1 cellular context compared by ENCODE assay signal in genomic region chr17:36463916-36464764, GRCh38.
TF ChIP-seq lines count a peak whose summit lies in the region.

No MANE protein-coding gene starts in this region.

TF ChIP-seq in HepG2, 621 proteins besides CTCF, POLR2A, EP300 and RAD21 (continued from another document and continues in another):
- TF ChIP-seq, protein P1, sequence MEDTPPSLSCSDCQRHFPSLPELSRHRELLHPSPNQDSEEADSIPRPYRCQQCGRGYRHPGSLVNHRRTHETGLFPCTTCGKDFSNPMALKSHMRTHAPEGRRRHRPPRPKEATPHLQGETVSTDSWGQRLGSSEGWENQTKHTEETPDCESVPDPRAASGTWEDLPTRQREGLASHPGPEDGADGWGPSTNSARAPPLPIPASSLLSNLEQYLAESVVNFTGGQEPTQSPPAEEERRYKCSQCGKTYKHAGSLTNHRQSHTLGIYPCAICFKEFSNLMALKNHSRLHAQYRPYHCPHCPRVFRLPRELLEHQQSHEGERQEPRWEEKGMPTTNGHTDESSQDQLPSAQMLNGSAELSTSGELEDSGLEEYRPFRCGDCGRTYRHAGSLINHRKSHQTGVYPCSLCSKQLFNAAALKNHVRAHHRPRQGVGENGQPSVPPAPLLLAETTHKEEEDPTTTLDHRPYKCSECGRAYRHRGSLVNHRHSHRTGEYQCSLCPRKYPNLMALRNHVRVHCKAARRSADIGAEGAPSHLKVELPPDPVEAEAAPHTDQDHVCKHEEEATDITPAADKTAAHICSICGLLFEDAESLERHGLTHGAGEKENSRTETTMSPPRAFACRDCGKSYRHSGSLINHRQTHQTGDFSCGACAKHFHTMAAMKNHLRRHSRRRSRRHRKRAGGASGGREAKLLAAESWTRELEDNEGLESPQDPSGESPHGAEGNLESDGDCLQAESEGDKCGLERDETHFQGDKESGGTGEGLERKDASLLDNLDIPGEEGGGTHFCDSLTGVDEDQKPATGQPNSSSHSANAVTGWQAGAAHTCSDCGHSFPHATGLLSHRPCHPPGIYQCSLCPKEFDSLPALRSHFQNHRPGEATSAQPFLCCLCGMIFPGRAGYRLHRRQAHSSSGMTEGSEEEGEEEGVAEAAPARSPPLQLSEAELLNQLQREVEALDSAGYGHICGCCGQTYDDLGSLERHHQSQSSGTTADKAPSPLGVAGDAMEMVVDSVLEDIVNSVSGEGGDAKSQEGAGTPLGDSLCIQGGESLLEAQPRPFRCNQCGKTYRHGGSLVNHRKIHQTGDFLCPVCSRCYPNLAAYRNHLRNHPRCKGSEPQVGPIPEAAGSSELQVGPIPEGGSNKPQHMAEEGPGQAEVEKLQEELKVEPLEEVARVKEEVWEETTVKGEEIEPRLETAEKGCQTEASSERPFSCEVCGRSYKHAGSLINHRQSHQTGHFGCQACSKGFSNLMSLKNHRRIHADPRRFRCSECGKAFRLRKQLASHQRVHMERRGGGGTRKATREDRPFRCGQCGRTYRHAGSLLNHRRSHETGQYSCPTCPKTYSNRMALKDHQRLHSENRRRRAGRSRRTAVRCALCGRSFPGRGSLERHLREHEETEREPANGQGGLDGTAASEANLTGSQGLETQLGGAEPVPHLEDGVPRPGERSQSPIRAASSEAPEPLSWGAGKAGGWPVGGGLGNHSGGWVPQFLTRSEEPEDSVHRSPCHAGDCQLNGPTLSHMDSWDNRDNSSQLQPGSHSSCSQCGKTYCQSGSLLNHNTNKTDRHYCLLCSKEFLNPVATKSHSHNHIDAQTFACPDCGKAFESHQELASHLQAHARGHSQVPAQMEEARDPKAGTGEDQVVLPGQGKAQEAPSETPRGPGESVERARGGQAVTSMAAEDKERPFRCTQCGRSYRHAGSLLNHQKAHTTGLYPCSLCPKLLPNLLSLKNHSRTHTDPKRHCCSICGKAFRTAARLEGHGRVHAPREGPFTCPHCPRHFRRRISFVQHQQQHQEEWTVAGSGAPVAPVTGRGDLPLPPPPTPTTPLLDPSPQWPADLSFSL (CRISPR knock-in tag; IDR thresholded peaks at IDR 0.05), result no peak
- TF ChIP-seq REXO4 (CRISPR knock-in tag; IDR thresholded peaks at IDR 0.05; ENCODE audit: borderline replicate concordance), result no peak
- no peak for TF ChIP-seq ZNF180 (CRISPR knock-in tag; IDR thresholded peaks at IDR 0.05; ENCODE audit: borderline replicate concordance, low read depth)
- no peak for TF ChIP-seq ZNF782 (CRISPR knock-in tag; IDR thresholded peaks at IDR 0.05; ENCODE audit: borderline replicate concordance)
- TF ChIP-seq PRDM15 (CRISPR knock-in tag; IDR thresholded peaks at IDR 0.05), result 0 out of 2 replicates have a peak, but pooled peaks have one; percentile 37
- peak; percentile 55; the same call in 1 of the 2 replicates for TF ChIP-seq GABPB1 (CRISPR knock-in tag; IDR thresholded peaks at IDR 0.05)
- TF ChIP-seq, protein P2, sequence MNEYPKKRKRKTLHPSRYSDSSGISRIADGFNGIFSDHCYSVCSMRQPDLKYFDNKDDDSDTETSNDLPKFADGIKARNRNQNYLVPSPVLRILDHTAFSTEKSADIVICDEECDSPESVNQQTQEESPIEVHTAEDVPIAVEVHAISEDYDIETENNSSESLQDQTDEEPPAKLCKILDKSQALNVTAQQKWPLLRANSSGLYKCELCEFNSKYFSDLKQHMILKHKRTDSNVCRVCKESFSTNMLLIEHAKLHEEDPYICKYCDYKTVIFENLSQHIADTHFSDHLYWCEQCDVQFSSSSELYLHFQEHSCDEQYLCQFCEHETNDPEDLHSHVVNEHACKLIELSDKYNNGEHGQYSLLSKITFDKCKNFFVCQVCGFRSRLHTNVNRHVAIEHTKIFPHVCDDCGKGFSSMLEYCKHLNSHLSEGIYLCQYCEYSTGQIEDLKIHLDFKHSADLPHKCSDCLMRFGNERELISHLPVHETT (CRISPR knock-in tag; conservative IDR thresholded peaks at IDR 0.05), result no peak
- no peak for TF ChIP-seq PLRG1 (conservative IDR thresholded peaks at IDR 0.05)
- no peak for TF ChIP-seq TOE1 (CRISPR knock-in tag; IDR thresholded peaks at IDR 0.05)
- TF ChIP-seq, protein P3, sequence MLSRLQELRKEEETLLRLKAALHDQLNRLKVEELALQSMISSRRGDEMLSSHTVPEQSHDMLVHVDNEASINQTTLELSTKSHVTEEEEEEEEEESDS (CRISPR knock-in tag; IDR thresholded peaks at IDR 0.05; ENCODE audit: borderline replicate concordance), result no peak
- no peak for TF ChIP-seq ZNF446 (CRISPR knock-in tag; IDR thresholded peaks at IDR 0.05)
- 0 out of 2 replicates have a peak, but pooled peaks have one; percentile 19 for TF ChIP-seq ZNF263 (CRISPR knock-in tag; IDR thresholded peaks at IDR 0.05)
- TF ChIP-seq MED1 (CRISPR knock-in tag; IDR thresholded peaks at IDR 0.05), result 0 out of 2 replicates have a peak, but pooled peaks have one; percentile 22
- no peak for TF ChIP-seq ZMYM2 (CRISPR knock-in tag; IDR thresholded peaks at IDR 0.05)
- TF ChIP-seq ZFP90 (CRISPR knock-in tag; IDR thresholded peaks at IDR 0.05; ENCODE audit: borderline replicate concordance), result no peak
- no peak for TF ChIP-seq ZNF326 (CRISPR knock-in tag; IDR thresholded peaks at IDR 0.05; ENCODE audit: borderline replicate concordance)
- TF ChIP-seq ZNF589 (CRISPR knock-in tag; conservative IDR thresholded peaks at IDR 0.05), result peak; percentile 49; the same call in 1 of the 2 replicates
- TF ChIP-seq, protein P4, sequence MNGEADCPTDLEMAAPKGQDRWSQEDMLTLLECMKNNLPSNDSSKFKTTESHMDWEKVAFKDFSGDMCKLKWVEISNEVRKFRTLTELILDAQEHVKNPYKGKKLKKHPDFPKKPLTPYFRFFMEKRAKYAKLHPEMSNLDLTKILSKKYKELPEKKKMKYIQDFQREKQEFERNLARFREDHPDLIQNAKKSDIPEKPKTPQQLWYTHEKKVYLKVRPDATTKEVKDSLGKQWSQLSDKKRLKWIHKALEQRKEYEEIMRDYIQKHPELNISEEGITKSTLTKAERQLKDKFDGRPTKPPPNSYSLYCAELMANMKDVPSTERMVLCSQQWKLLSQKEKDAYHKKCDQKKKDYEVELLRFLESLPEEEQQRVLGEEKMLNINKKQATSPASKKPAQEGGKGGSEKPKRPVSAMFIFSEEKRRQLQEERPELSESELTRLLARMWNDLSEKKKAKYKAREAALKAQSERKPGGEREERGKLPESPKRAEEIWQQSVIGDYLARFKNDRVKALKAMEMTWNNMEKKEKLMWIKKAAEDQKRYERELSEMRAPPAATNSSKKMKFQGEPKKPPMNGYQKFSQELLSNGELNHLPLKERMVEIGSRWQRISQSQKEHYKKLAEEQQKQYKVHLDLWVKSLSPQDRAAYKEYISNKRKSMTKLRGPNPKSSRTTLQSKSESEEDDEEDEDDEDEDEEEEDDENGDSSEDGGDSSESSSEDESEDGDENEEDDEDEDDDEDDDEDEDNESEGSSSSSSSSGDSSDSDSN (CRISPR knock-in tag; IDR thresholded peaks at IDR 0.05), result no peak
- TF ChIP-seq PCBP1 (IDR thresholded peaks at IDR 0.05; ENCODE audit: borderline replicate concordance, low read depth, low read length), result no peak
- TF ChIP-seq TGIF2 (CRISPR knock-in tag; IDR thresholded peaks at IDR 0.05), result peak; percentile 78; the same call in 1 of the 2 replicates
- no peak for TF ChIP-seq ZNF382 (CRISPR knock-in tag; IDR thresholded peaks at IDR 0.05; ENCODE audit: borderline replicate concordance)
- no peak for TF ChIP-seq MED13 (CRISPR knock-in tag; IDR thresholded peaks at IDR 0.05)
- no peak for TF ChIP-seq RFX1 (IDR thresholded peaks at IDR 0.05)
- TF ChIP-seq, protein P5, sequence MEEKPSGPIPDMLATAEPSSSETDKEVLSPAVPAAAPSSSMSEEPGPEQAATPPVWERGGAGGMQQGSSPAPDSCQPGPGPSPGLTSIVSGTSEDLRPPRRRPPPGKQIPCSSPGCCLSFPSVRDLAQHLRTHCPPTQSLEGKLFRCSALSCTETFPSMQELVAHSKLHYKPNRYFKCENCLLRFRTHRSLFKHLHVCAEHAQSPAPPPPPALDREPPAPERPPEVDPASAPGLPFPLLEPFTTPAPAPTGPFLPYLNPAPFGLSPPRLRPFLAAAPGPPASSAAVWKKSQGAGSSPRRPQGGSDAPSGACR (CRISPR knock-in tag; IDR thresholded peaks at IDR 0.05), result no peak
- peak; percentile 92 for TF ChIP-seq WIZ (CRISPR knock-in tag; IDR thresholded peaks at IDR 0.05)
- TF ChIP-seq ZBTB20 (CRISPR knock-in tag; IDR thresholded peaks at IDR 0.05; ENCODE audit: borderline replicate concordance, low read depth), result no peak
- TF ChIP-seq ZFP36L1 (CRISPR knock-in tag; IDR thresholded peaks at IDR 0.05), result no peak
- TF ChIP-seq, protein P6, sequence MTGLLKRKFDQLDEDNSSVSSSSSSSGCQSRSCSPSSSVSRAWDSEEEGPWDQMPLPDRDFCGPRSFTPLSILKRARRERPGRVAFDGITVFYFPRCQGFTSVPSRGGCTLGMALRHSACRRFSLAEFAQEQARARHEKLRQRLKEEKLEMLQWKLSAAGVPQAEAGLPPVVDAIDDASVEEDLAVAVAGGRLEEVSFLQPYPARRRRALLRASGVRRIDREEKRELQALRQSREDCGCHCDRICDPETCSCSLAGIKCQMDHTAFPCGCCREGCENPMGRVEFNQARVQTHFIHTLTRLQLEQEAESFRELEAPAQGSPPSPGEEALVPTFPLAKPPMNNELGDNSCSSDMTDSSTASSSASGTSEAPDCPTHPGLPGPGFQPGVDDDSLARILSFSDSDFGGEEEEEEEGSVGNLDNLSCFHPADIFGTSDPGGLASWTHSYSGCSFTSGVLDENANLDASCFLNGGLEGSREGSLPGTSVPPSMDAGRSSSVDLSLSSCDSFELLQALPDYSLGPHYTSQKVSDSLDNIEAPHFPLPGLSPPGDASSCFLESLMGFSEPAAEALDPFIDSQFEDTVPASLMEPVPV (CRISPR knock-in tag; IDR thresholded peaks at IDR 0.05), result no peak
- TF ChIP-seq, protein P7, sequence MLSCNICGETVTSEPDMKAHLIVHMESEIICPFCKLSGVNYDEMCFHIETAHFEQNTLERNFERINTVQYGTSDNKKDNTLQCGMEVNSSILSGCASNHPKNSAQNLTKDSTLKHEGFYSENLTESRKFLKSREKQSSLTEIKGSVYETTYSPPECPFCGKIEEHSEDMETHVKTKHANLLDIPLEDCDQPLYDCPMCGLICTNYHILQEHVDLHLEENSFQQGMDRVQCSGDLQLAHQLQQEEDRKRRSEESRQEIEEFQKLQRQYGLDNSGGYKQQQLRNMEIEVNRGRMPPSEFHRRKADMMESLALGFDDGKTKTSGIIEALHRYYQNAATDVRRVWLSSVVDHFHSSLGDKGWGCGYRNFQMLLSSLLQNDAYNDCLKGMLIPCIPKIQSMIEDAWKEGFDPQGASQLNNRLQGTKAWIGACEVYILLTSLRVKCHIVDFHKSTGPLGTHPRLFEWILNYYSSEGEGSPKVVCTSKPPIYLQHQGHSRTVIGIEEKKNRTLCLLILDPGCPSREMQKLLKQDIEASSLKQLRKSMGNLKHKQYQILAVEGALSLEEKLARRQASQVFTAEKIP (CRISPR knock-in tag; IDR thresholded peaks at IDR 0.05; ENCODE audit: borderline replicate concordance), result no peak
- TF ChIP-seq MLX (CRISPR knock-in tag; IDR thresholded peaks at IDR 0.05), result no peak
- TF ChIP-seq, protein P8, sequence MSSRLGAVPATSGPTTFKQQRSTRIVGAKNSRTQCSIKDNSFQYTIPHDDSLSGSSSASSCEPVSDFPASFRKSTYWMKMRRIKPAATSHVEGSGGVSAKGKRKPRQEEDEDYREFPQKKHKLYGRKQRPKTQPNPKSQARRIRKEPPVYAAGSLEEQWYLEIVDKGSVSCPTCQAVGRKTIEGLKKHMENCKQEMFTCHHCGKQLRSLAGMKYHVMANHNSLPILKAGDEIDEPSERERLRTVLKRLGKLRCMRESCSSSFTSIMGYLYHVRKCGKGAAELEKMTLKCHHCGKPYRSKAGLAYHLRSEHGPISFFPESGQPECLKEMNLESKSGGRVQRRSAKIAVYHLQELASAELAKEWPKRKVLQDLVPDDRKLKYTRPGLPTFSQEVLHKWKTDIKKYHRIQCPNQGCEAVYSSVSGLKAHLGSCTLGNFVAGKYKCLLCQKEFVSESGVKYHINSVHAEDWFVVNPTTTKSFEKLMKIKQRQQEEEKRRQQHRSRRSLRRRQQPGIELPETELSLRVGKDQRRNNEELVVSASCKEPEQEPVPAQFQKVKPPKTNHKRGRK (CRISPR knock-in tag; IDR thresholded peaks at IDR 0.05), result no peak
- TF ChIP-seq BCL6 (CRISPR knock-in tag; IDR thresholded peaks at IDR 0.05), result no peak
- TF ChIP-seq KLF9 (CRISPR knock-in tag; IDR thresholded peaks at IDR 0.05; ENCODE audit: low read depth), result no peak
- no peak for TF ChIP-seq NFYB (CRISPR knock-in tag; IDR thresholded peaks at IDR 0.05)
- TF ChIP-seq, protein P9, sequence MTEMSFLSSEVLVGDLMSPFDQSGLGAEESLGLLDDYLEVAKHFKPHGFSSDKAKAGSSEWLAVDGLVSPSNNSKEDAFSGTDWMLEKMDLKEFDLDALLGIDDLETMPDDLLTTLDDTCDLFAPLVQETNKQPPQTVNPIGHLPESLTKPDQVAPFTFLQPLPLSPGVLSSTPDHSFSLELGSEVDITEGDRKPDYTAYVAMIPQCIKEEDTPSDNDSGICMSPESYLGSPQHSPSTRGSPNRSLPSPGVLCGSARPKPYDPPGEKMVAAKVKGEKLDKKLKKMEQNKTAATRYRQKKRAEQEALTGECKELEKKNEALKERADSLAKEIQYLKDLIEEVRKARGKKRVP (CRISPR knock-in tag; IDR thresholded peaks at IDR 0.05), result no peak
- TF ChIP-seq ZNF564 (CRISPR knock-in tag; IDR thresholded peaks at IDR 0.05), result no peak
- peak; percentile 61; the same call in 1 of the 2 replicates for TF ChIP-seq NKX3-1 (CRISPR knock-in tag; IDR thresholded peaks at IDR 0.05)
- no peak for TF ChIP-seq ZNF772 (CRISPR knock-in tag; IDR thresholded peaks at IDR 0.05)
- TF ChIP-seq ZNF713 (CRISPR knock-in tag; IDR thresholded peaks at IDR 0.05), result no peak
- TF ChIP-seq ZNF207 (IDR thresholded peaks at IDR 0.05; ENCODE audit: borderline replicate concordance), result no peak
- TF ChIP-seq ONECUT2 (CRISPR knock-in tag; IDR thresholded peaks at IDR 0.05), result no peak
